8 cellular contexts compared by ENCODE assay signal in the genomic region with DNA sequence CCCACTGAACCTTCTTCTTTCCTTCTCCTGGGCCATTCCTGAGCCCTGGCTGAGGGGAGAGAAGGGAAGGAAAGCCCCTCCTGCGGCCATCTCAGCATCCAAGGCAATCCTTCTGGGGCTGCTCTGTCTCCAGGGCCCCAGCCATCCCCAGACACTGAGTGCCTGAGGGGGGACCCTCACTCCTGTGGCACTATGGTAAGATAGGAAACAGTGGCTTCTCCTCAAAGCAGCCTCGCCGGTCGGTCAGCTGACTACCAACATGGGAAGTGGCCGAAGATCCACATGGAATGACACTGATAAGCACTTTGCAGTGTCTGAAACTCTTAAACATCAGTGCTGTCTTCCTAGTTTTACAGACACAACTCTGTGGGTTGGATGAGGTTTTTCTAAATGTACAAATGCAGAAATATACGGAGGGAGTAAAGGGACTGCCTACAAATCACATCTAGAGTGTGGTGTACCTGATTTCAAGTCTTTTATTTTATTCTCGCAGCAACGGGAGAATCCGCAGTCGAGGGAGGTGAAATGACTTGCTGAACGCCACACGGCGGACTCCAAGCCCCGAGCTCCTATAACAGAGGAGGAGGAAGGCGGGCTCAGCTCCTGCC. TPM values are rescaled to one million over a fixed set of nuclear protein-coding genes. Genes with fewer than 3 reads are reported as not detected.
DNase-seq lines count a peak whose midpoint lies in the region; FAIRE-seq and TF ChIP-seq lines count a peak whose summit lies in the region.
"Had no signal": no experiment of that assay in that cellular context is flagged by ENCODE, and none has a peak within 500 bp of the region (broad histone marks: within the 10 kb centered on the region; RNA-seq: fewer than 3 reads in every experiment).

No MANE protein-coding gene starts in this region.

- no peak for FAIRE-seq in small intestine (lab: Jason Lieb, UNC)

- H3K79me2 ChIP-seq in GM23248 (ENCODE audit: insufficient read depth): no peaks in the 10 kb centered on the region

- H4K20me1 ChIP-seq in GM23248 (ENCODE audit: insufficient read depth): no peaks in the 10 kb centered on the region

- peaks cover 9% of the 10 kb centered on the region; the same call in 1 of the 2 replicates for H3K27me3 ChIP-seq in GM23248 (replicated peaks; ENCODE audit: insufficient read depth)
- H3K27me3 ChIP-seq in SJSA1 (replicated peaks): no peaks in the 10 kb centered on the region; the same call in 1 of the 2 replicates
- peaks cover 0 to 2% of the 10 kb centered on the region in 2 donors for H3K27me3 ChIP-seq in small intestine (ENCODE audit: control insufficient read depth in 2 of 2, insufficient read depth in 2 of 2, low read length in 2 of 2)

- peaks cover 8% of the 10 kb centered on the region; the same call in 1 of the 2 replicates for H3F3A ChIP-seq in GM23248 (ENCODE audit: insufficient read depth)

- H2AFZ ChIP-seq in GM23248: peak overlapping the region; percentile 70

- H3K4me2 ChIP-seq in GM23248 (ENCODE audit: unreplicated experiment): peak overlapping the region; percentile 60

- in situ Hi-C loops in GM23248 (cut with MboI): no loop called here

- no peak for TF ChIP-seq CTCF in fibroblast of pulmonary artery (IDR thresholded peaks at IDR 0.05; ENCODE audit: low read length, missing control alignments)

- 9 to 11% methylated on average over 15 of the region's 15 CpGs for WGBS in GM23248 (ENCODE audit: low coverage in 1 of 2, low lambda C conversion rate in 2 of 2, missing lambda C conversion rate in 2 of 2), 2 experiments
- WGBS in small intestine, 3 donors: 7 to 12% (median 11%) methylated on average over 15 of the region's 15 CpGs

- H3K4me1 ChIP-seq in GM23248 (ENCODE audit: insufficient read depth) (peaks cover 12% of the 10 kb centered on the region), SJSA1 (replicated peaks) (peaks cover 44% of the 10 kb centered on the region), small intestine (ENCODE audit: control insufficient read depth in 2 of 2, insufficient read depth in 1 of 2, low read depth in 1 of 2, low read length in 1 of 2) (peaks cover 6 to 11% of the 10 kb centered on the region in 2 donors)

- H3K9me2 ChIP-seq in GM23248 (ENCODE audit: insufficient read depth): no peaks in the 10 kb centered on the region

- peak overlapping the region; percentile 62 for H3K9ac ChIP-seq in GM23248

- H3K36me3 ChIP-seq in GM23248 (ENCODE audit: low read depth) (no peaks in the 10 kb centered on the region), SJSA1 (no peaks in the 10 kb centered on the region), small intestine (ENCODE audit: control insufficient read depth in 2 of 2, insufficient read depth in 2 of 2, low read length in 2 of 2) (no peaks in the 10 kb centered on the region)

- DNase-seq in GM23248 (no peak), SJSA1 (ENCODE audit: low read depth in 1 of 2, low spot score in 2 of 2) (no peak), fibroblast of pulmonary artery (ENCODE audit: low read depth) (no peak), small intestine (no peak), AG08395 (ENCODE audit: low spot score) (no peak), DMS 273 (lab: John Stamatoyannopoulos, UW; ENCODE audit: unreplicated experiment) (no peak), caudate nucleus (lab: John Stamatoyannopoulos, UW) (no peak)

- H3K9me3 ChIP-seq in GM23248 (ENCODE audit: low read depth): no peaks in the 10 kb centered on the region
- no peaks in the 10 kb centered on the region; the same call in 1 of the 2 replicates for H3K9me3 ChIP-seq in SJSA1 (replicated peaks)
- H3K9me3 ChIP-seq in small intestine (ENCODE audit: control insufficient read depth, low read depth): no peaks in the 10 kb centered on the region

- H3K4me3 ChIP-seq in GM23248 (peak overlapping the region; percentile 66), SJSA1 (peak overlapping the region; percentile 52), fibroblast of pulmonary artery (replicated peaks; ENCODE audit: low read depth, low read length) (peak overlapping the region; percentile 55), small intestine (ENCODE audit: low read depth in 1 of 2, low read length in 2 of 2) (peak overlapping the region in 1 of 2 donors; percentile 77)

- H3K27ac ChIP-seq in GM23248: no peak overlapping the region
- no peak overlapping the region for H3K27ac ChIP-seq in SJSA1
- H3K27ac ChIP-seq in small intestine (ENCODE audit: low read depth in 1 of 2, low read length in 1 of 2): peak overlapping the region; percentile 95 to 96
- H3K27ac ChIP-seq in caudate nucleus (ENCODE audit: low read depth, low read length): no peak overlapping the region

RNA-seq across cellular contexts. Expression of gene ITPKA, which starts 1.0 kb away (rescaled TPM):
- 0.43 and 7.7 TPM in 2 replicates for total RNA-seq in GM23248 (2014; rRNA removed; shearing (Covaris generic))
- 0.14 TPM in 1 of 2 replicates, not detected in the other for polyA plus RNA-seq in GM23248 (2016; fragmentation: Nextera tagmentation; extraction: Ambion mirVana)
- total RNA-seq in SJSA1 (2014; rRNA removed; shearing (Covaris generic)): 4.4 and 5.7 TPM in 2 replicates
- polyA plus RNA-seq in small intestine: 10 to 100 TPM; 30.3 to 93.9 (median 49.4) TPM

RNA-seq across cellular contexts. Expression of gene LTK, which starts 20.9 kb away (rescaled TPM):
- not detected in 2 replicates for total RNA-seq in GM23248 (2014; rRNA removed; shearing (Covaris generic))
- polyA plus RNA-seq in GM23248 (2016; fragmentation: Nextera tagmentation; extraction: Ambion mirVana) (not detected in 2 replicates), small intestine (10 to 100 TPM; 17.4 to 68.4 (median 48.4) TPM)
- 0.24 and 0.31 TPM in 2 replicates for total RNA-seq in SJSA1 (2014; rRNA removed; shearing (Covaris generic))
- total RNA-seq: SK-MEL-5 had no signal

RNA-seq across cellular contexts. Expression of gene RPAP1, which starts 51.4 kb away (rescaled TPM):
- total RNA-seq in GM23248 (2014; rRNA removed; shearing (Covaris generic)): 15.7 and 16.5 TPM in 2 replicates
- 10.7 and 11.4 TPM in 2 replicates for polyA plus RNA-seq in GM23248 (2016; fragmentation: Nextera tagmentation; extraction: Ambion mirVana)
- 17.4 and 22.4 TPM in 2 replicates for total RNA-seq in SJSA1 (2014; rRNA removed; shearing (Covaris generic))
- polyA plus RNA-seq in small intestine: 10 to 100 TPM in 1 of 3 donors, 1 to 10 TPM in 2; 6.2 to 13.9 (median 6.5) TPM

Comparison
In these comparisons a context has a peak if more than half of its experiments do, and no peak if none do; other contexts are left out.
1. H3K27ac ChIP-seq: peak in small intestine (2 of 2); none in GM23248 (single experiment), SJSA1 (single experiment) and caudate nucleus (single experiment).